ENCODE assay signal across 20 cellular contexts in genomic region chr18:48364146-48364545, GRCh38. TPM values are rescaled to one million over a fixed set of nuclear protein-coding genes. Genes with fewer than 3 reads are reported as not detected.
DNase-seq lines count a peak whose midpoint lies in the region; ATAC-seq, FAIRE-seq and TF ChIP-seq lines count a peak whose summit lies in the region.
"Had no signal": no experiment of that assay in that cellular context is flagged by ENCODE, and none has a peak within 500 bp of the region (broad histone marks: within the 10 kb centered on the region; RNA-seq: fewer than 3 reads in every experiment).

No MANE protein-coding gene starts in this region.

- no peak overlapping the region for H3K4me3 Mint-ChIP-seq in activated CD8-positive, alpha-beta memory T cell treated with anti-CD3 and anti-CD28 coated beads, Interleukin-2, amount 10 ng/mL, durations not matched to agents 7 days and 5 days
- H3K4me3 Mint-ChIP-seq in activated CD8-positive, alpha-beta T cell treated with anti-CD3 and anti-CD28 coated beads for 36 hours: no peak overlapping the region
- no peak overlapping the region for H3K4me3 Mint-ChIP-seq in stimulated activated naive CD8-positive, alpha-beta T cell treated with anti-CD3 and anti-CD28 coated beads, Interleukin-15, amount 100 ng/mL, for 72 hours
- H3K4me3 Mint-ChIP-seq: CD4-positive, alpha-beta T cell; H9 had no signal

- no peaks in the 10 kb centered on the region for H3K4me1 Mint-ChIP-seq in activated CD8-positive, alpha-beta memory T cell treated with anti-CD3 and anti-CD28 coated beads, Interleukin-2, amount 10 ng/mL, durations not matched to agents 7 days and 5 days
- no peaks in the 10 kb centered on the region for H3K4me1 Mint-ChIP-seq in activated CD8-positive, alpha-beta T cell treated with anti-CD3 and anti-CD28 coated beads for 36 hours (ENCODE audit: low read depth)
- H3K4me1 Mint-ChIP-seq in stimulated activated naive CD8-positive, alpha-beta T cell treated with anti-CD3 and anti-CD28 coated beads, Interleukin-15, amount 100 ng/mL, for 72 hours: no peaks in the 10 kb centered on the region

- H3K9me3 ChIP-seq in vagina (no peaks in the 10 kb centered on the region), pancreas (no peaks in the 10 kb centered on the region)
- H3K9me3 ChIP-seq: A549 had no signal

- no peaks in the 10 kb centered on the region for H3K4me1 ChIP-seq in vagina
- H3K4me1 ChIP-seq in pancreas: no peaks in the 10 kb centered on the region
- H3K4me1 ChIP-seq: A549 had no signal

- no peaks in the 10 kb centered on the region for H3K36me3 Mint-ChIP-seq in activated CD8-positive, alpha-beta memory T cell treated with anti-CD3 and anti-CD28 coated beads, Interleukin-2, amount 10 ng/mL, durations not matched to agents 7 days and 5 days
- H3K36me3 Mint-ChIP-seq in activated CD8-positive, alpha-beta T cell treated with anti-CD3 and anti-CD28 coated beads for 36 hours (ENCODE audit: low read depth): no peaks in the 10 kb centered on the region

- peaks cover 7% of the 10 kb centered on the region for H3K9me3 Mint-ChIP-seq in activated CD8-positive, alpha-beta memory T cell treated with anti-CD3 and anti-CD28 coated beads, Interleukin-2, amount 10 ng/mL, durations not matched to agents 7 days and 5 days (ENCODE audit: low read depth)
- peaks cover 4% of the 10 kb centered on the region for H3K9me3 Mint-ChIP-seq in activated CD8-positive, alpha-beta T cell treated with anti-CD3 and anti-CD28 coated beads for 36 hours
- H3K9me3 Mint-ChIP-seq in stimulated activated naive CD8-positive, alpha-beta T cell treated with anti-CD3 and anti-CD28 coated beads, Interleukin-15, amount 100 ng/mL, for 72 hours: peaks cover 5 to 8% of the 10 kb centered on the region in 2 donors

- H3K36me3 ChIP-seq in vagina (no peaks in the 10 kb centered on the region), pancreas (no peaks in the 10 kb centered on the region)

- WGBS in pancreas, 2 donors: 88 to 93% methylated on average over 5 of the region's 5 CpGs

- DNase-seq in activated CD8-positive, alpha-beta memory T cell treated with anti-CD3 and anti-CD28 coated beads for 24 hours: peak; percentile 5
- DNase-seq in activated CD8-positive, alpha-beta memory T cell treated with anti-CD3 and anti-CD28 coated beads, Interleukin-2, amount 10 ng/mL, durations not matched to agents 7 days and 5 days: no peak
- DNase-seq in epithelial cell of proximal tubule (ENCODE audit: low read depth) (no peak), mesenteric fat pad (ENCODE audit: low spot score) (peak; percentile 53), vagina (ENCODE audit: extremely low spot score in 2 of 2) (peak; percentile 32 to 81), pancreas (no peak)
- no peak for DNase-seq in activated CD8-positive, alpha-beta T cell treated with anti-CD3 and anti-CD28 coated beads for 36 hours
- DNase-seq in stimulated activated naive CD8-positive, alpha-beta T cell treated with anti-CD3 and anti-CD28 coated beads, Interleukin-15, amount 100 ng/mL, for 72 hours: no peak
- DNase-seq: AML-193; CD4-positive, alpha-beta T cell; DMS153; DMS79; GF-D8; GOT3; H9 had no signal

- H3K27me3 Mint-ChIP-seq in activated CD8-positive, alpha-beta memory T cell treated with anti-CD3 and anti-CD28 coated beads, Interleukin-2, amount 10 ng/mL, durations not matched to agents 7 days and 5 days: peaks cover 23% of the 10 kb centered on the region
- peaks cover 6% of the 10 kb centered on the region for H3K27me3 Mint-ChIP-seq in activated CD8-positive, alpha-beta T cell treated with anti-CD3 and anti-CD28 coated beads for 36 hours
- peaks cover 37% of the 10 kb centered on the region for H3K27me3 Mint-ChIP-seq in stimulated activated naive CD8-positive, alpha-beta T cell treated with anti-CD3 and anti-CD28 coated beads, Interleukin-15, amount 100 ng/mL, for 72 hours

- TF ChIP-seq POLR2A in vagina (IDR thresholded peaks at IDR 0.05): no peak

- FAIRE-seq in pancreas (lab: Jason Lieb, UNC): no peak
- FAIRE-seq: A549, HepG2 had no signal

- H3K27me3 ChIP-seq in vagina (no peaks in the 10 kb centered on the region), pancreas (no peaks in the 10 kb centered on the region)

- no peak overlapping the region for H3K4me3 ChIP-seq in epithelial cell of proximal tubule (ENCODE audit: low read depth, low read length)
- H3K4me3 ChIP-seq in vagina: no peak overlapping the region
- no peak overlapping the region for H3K4me3 ChIP-seq in pancreas
- H3K4me3 ChIP-seq: A549 had no signal

- POLR2A ChIA-PET in activated CD8-positive, alpha-beta T cell treated with anti-CD3 and anti-CD28 coated beads for 36 hours (lab: Charles Lee): no interaction called here

- TF ChIP-seq CTCF in epithelial cell of proximal tubule (conservative IDR thresholded peaks at IDR 0.05; ENCODE audit: low read depth, low read length) (peak; percentile 4), vagina (IDR thresholded peaks at IDR 0.05) (no peak), pancreas (IDR thresholded peaks at IDR 0.05) (no peak)
- TF ChIP-seq CTCF in activated CD8-positive, alpha-beta T cell treated with anti-CD3 and anti-CD28 coated beads for 36 hours (IDR thresholded peaks at IDR 0.05): no peak

- H3K27ac ChIP-seq in vagina: no peak overlapping the region
- H3K27ac ChIP-seq in pancreas: no peak overlapping the region
- H3K27ac ChIP-seq: 22Rv1, A549, C4-2B had no signal

- no peak overlapping the region for H3K27ac Mint-ChIP-seq in activated CD8-positive, alpha-beta memory T cell treated with anti-CD3 and anti-CD28 coated beads, Interleukin-2, amount 10 ng/mL, durations not matched to agents 7 days and 5 days
- no peak overlapping the region for H3K27ac Mint-ChIP-seq in activated CD8-positive, alpha-beta T cell treated with anti-CD3 and anti-CD28 coated beads for 36 hours
- no peak overlapping the region for H3K27ac Mint-ChIP-seq in stimulated activated naive CD8-positive, alpha-beta T cell treated with anti-CD3 and anti-CD28 coated beads, Interleukin-15, amount 100 ng/mL, for 72 hours
- H3K27ac Mint-ChIP-seq: CD4-positive, alpha-beta T cell; H9 had no signal

- CTCF ChIA-PET in activated CD8-positive, alpha-beta memory T cell treated with anti-CD3 and anti-CD28 coated beads, Interleukin-2, amount 10 ng/mL, durations not matched to agents 7 days and 5 days (lab: Charles Lee): interaction anchor here (0.7 kb wide), 1 partner anchor 86 kb away, joined by 4 read pairs; no protein-coding TSS in a partner anchor
- CTCF ChIA-PET in activated CD8-positive, alpha-beta T cell treated with anti-CD3 and anti-CD28 coated beads for 36 hours (lab: Charles Lee): no interaction called here

- ATAC-seq in activated CD8-positive, alpha-beta memory T cell treated with anti-CD3 and anti-CD28 coated beads, Interleukin-2, amount 10 ng/mL, durations not matched to agents 7 days and 5 days: no peak
- no peak for ATAC-seq in activated CD8-positive, alpha-beta T cell treated with anti-CD3 and anti-CD28 coated beads for 36 hours
- no peak for ATAC-seq in pancreas
- no peak for ATAC-seq in stimulated activated naive CD8-positive, alpha-beta T cell treated with anti-CD3 and anti-CD28 coated beads, Interleukin-15, amount 100 ng/mL, for 72 hours
- ATAC-seq: A549, HepG2 had no signal

- intact Hi-C loops in vagina (cut with DNase I) (no loop called here), pancreas (cut with DNase I) (no loop called here)
- intact Hi-C loops in activated CD8-positive, alpha-beta T cell treated with anti-CD3 and anti-CD28 coated beads for 36 hours (cut with micrococcal nuclease): no loop called here

RNA-seq across cellular contexts. Expression of gene ZBTB7C, which starts 45.0 kb away (rescaled TPM):
- under 1 TPM in 1 of 2 experiments, not detected in 1; 0.09 TPM for total RNA-seq in activated CD8-positive, alpha-beta memory T cell treated with anti-CD3 and anti-CD28 coated beads, Interleukin-2, amount 10 ng/mL, durations not matched to agents 7 days and 5 days
- total RNA-seq in epithelial cell of proximal tubule (under 0.01 and 0.17 TPM in 2 replicates), mesenteric fat pad (14.2 TPM), vagina (40.5 TPM), pancreas (1 to 10 TPM in 4 of 6 donors, under 1 TPM in 2; 0.35 to 1.7 (median 1.1) TPM)
- not detected for total RNA-seq in activated CD8-positive, alpha-beta T cell treated with anti-CD3 and anti-CD28 coated beads for 36 hours
- under 1 TPM; 0.45 to 0.57 TPM for polyA plus RNA-seq in pancreas
- total RNA-seq: CD4-positive, alpha-beta T cell had no signal
- polyA plus RNA-seq: BJ had no signal

Comparison
In these comparisons a context has a peak if more than half of its experiments do, and no peak if none do; other contexts are left out.
1. DNase-seq: peak in activated CD8-positive, alpha-beta memory T cell treated with anti-CD3 and anti-CD28 coated beads for 24 hours (single experiment), mesenteric fat pad (single experiment) and vagina (2 of 2); none in activated CD8-positive, alpha-beta memory T cell treated with anti-CD3 and anti-CD28 coated beads, Interleukin-2, amount 10 ng/mL, durations not matched to agents 7 days and 5 days (single experiment), epithelial cell of proximal tubule (single experiment), activated CD8-positive, alpha-beta T cell treated with anti-CD3 and anti-CD28 coated beads for 36 hours (single experiment), pancreas (0 of 6) and stimulated activated naive CD8-positive, alpha-beta T cell treated with anti-CD3 and anti-CD28 coated beads, Interleukin-15, amount 100 ng/mL, for 72 hours (0 of 2).